Comparison of ENCODE assay signal across 9 cellular contexts in the genomic region with DNA sequence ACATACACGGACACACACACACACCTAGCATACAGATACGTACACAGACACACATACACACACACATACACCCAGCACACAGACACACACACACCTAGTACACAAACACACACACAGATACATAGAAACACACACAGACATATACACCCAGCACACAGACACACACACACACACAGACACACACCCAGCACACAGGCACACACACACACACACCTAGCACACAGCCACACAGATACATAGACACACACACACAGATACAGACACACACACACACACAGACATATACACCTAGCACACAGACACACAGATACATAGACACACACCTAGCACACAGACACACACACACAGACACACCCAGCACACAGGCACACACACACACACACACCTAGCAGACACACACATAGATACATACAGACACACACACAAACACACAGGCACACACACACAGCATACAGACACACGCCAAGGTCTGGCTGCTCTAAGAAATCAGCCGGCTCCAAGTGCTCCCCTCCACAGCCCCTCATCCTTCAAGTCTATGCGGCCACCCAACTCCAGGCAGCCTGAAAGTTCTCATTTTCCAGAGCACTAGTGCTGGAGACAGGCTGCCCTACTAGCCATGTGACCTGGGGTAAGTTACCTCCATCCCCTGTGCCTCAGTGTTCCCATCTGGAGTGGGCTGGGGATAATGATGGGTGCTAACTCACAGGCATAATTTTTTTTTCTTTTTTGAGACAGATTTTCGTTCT. TPM values are rescaled to one million over a fixed set of nuclear protein-coding genes. Genes with fewer than 3 reads are reported as not detected.
A peak's percentile ranks its signal among the peaks of the same experiment; 100 is the strongest.
DNase-seq lines count a peak whose midpoint lies in the region; ATAC-seq and TF ChIP-seq lines count a peak whose summit lies in the region.
"Had no signal": no experiment of that assay in that cellular context is flagged by ENCODE, and none has a peak within 500 bp of the region (broad histone marks: within the 10 kb centered on the region; RNA-seq: fewer than 3 reads in every experiment).

No MANE protein-coding gene starts in this region.

- H3K36me3 Mint-ChIP-seq in memory B cell: peaks cover 26% of the 10 kb centered on the region

- H3K9me3 Mint-ChIP-seq in memory B cell: no peaks in the 10 kb centered on the region
- H3K9me3 Mint-ChIP-seq: dendritic cell treated with granulocyte-macrophage colony-stimulating factor and Interleukin-4, amounts not matched to agents 40 ng/mL and 50 ng/mL, for 4 days; IgD-negative memory B cell; stimulated activated naive B cell treated with anti-CD40 and anti-IgM and Interleukin-4, amounts not matched to agents 10 μg/mL and 1 μg/mL and 100 μg/mL, for 72 hours had no signal

- no peaks in the 10 kb centered on the region for H3K27me3 Mint-ChIP-seq in memory B cell
- H3K27me3 Mint-ChIP-seq: activated naive CD8-positive, alpha-beta T cell; dendritic cell treated with granulocyte-macrophage colony-stimulating factor and Interleukin-4, amounts not matched to agents 40 ng/mL and 50 ng/mL, for 4 days; IgD-negative memory B cell; stimulated activated naive B cell treated with anti-CD40 and anti-IgM and Interleukin-4, amounts not matched to agents 10 μg/mL and 1 μg/mL and 100 μg/mL, for 72 hours had no signal

- no peak overlapping the region for H3K4me3 Mint-ChIP-seq in memory B cell
- H3K4me3 Mint-ChIP-seq: activated naive CD8-positive, alpha-beta T cell; dendritic cell treated with granulocyte-macrophage colony-stimulating factor and Interleukin-4, amounts not matched to agents 40 ng/mL and 50 ng/mL, for 4 days; stimulated activated naive B cell treated with anti-CD40 and anti-IgM and Interleukin-4, amounts not matched to agents 10 μg/mL and 1 μg/mL and 100 μg/mL, for 72 hours had no signal

- CTCF ChIA-PET in HEK293T (lab: Yijun Ruan, JAX): interaction anchor here (0.6 to 3.1 kb wide), 8 partner anchors 8 to 402 kb away, joined by 3 to 29 read pairs (median 9); partner anchors contain the start of genes CSF3 and NR1D1

- H3K4me1 Mint-ChIP-seq in memory B cell: peaks cover 6% of the 10 kb centered on the region

- H3K27ac Mint-ChIP-seq in memory B cell: peak overlapping the region; percentile 14
- H3K27ac Mint-ChIP-seq: activated naive CD8-positive, alpha-beta T cell; dendritic cell treated with granulocyte-macrophage colony-stimulating factor and Interleukin-4, amounts not matched to agents 40 ng/mL and 50 ng/mL, for 4 days; stimulated activated naive B cell treated with anti-CD40 and anti-IgM and Interleukin-4, amounts not matched to agents 10 μg/mL and 1 μg/mL and 100 μg/mL, for 72 hours had no signal

- POLR2A ChIA-PET in HEK293T (lab: Yijun Ruan, JAX): interaction anchor here (0.9 to 2.2 kb wide), 3 partner anchors 24 to 33 kb away, joined by 3 to 8 read pairs (median 4); partner anchors contain the start of gene MED24

- ATAC-seq in memory B cell (ENCODE audit: low read depth) (no peak), GM19351 (IDR thresholded peaks at IDR 0.05; ENCODE audit: unreplicated experiment) (no peak)

- DNase-seq in HEK293T (ENCODE audit: extremely low spot score): no peak
- no peak for DNase-seq in memory B cell (ENCODE audit: low spot score in 2 of 2)
- DNase-seq in cerebellum (ENCODE audit: low spot score): no peak
- DNase-seq: NCI-H774; stimulated activated naive B cell treated with anti-CD40 and anti-IgM and Interleukin-4, amounts not matched to agents 10 μg/mL and 1 μg/mL and 100 μg/mL, for 72 hours had no signal

TF ChIP-seq in HEK293T, 16 proteins besides CTCF, POLR2A, EP300 and RAD21:
- TF ChIP-seq TARDBP (IDR thresholded peaks at IDR 0.05) (0 out of 2 replicates have a peak, but pooled peaks have one; percentile 36), SP1 (IDR thresholded peaks at IDR 0.05) (no peak)

RNA-seq across cellular contexts. Expression of gene NR1D1, which starts 13.2 kb away (rescaled TPM):
- total RNA-seq in cerebellum: 0.54 TPM

RNA-seq across cellular contexts. Expression of gene THRA, which starts 24.5 kb away (rescaled TPM):
- total RNA-seq in cerebellum: 69.7 TPM

RNA-seq across cellular contexts. Expression of gene MED24, which starts 33.0 kb away (rescaled TPM):
- total RNA-seq in cerebellum: 75.9 TPM

RNA-seq across cellular contexts. Expression of gene MSL1, which starts 34.5 kb away (rescaled TPM):
- total RNA-seq in cerebellum: 84.8 TPM

RNA-seq across cellular contexts. Expression of gene CASC3, which starts 53.1 kb away (rescaled TPM):
- total RNA-seq in cerebellum: 58.4 TPM
